In genomic region chr1:19400189-19400588, GRCh38 we compare ENCODE assay signal across 1 cellular context.
TF ChIP-seq lines count a peak whose summit lies in the region.

No MANE protein-coding gene starts in this region.

TF ChIP-seq in H1, 55 proteins besides CTCF, POLR2A, EP300 and RAD21:
- TF ChIP-seq SIN3A (conservative IDR thresholded peaks at IDR 0.05 in 1 of 2, IDR thresholded peaks at IDR 0.05 in 1 of 2; ENCODE audit: low read depth in 1 of 2, low read length in 2 of 2) (no peak), E2F6 (IDR thresholded peaks at IDR 0.05) (peak; percentile 65)
TF ChIP-seq in H1: peak in this region for 1.
